In genomic region chr7:144738708-144739314, GRCh38 we compare ENCODE assay signal across 8 cellular contexts.
A peak's percentile ranks its signal among the peaks of the same experiment; 100 is the strongest.
DNase-seq lines count a peak whose midpoint lies in the region; ATAC-seq and TF ChIP-seq lines count a peak whose summit lies in the region.

No MANE protein-coding gene starts in this region.

- H3K9me3 ChIP-seq in osteoblast (ENCODE audit: low read depth, low read length), result no peaks in the 10 kb centered on the region

- no peaks in the 10 kb centered on the region for H3K27me3 ChIP-seq in osteoblast (ENCODE audit: insufficient read depth, low read length)

- H3K27ac ChIP-seq in osteoblast (ENCODE audit: low read depth, low read length), result no peak overlapping the region

- ATAC-seq in GM21360 (IDR thresholded peaks at IDR 0.05; ENCODE audit: unreplicated experiment) (peak; percentile 89), HG03457 (IDR thresholded peaks at IDR 0.05; ENCODE audit: unreplicated experiment) (peak; percentile 81)

- no peaks in the 10 kb centered on the region for H3K36me3 ChIP-seq in osteoblast (ENCODE audit: insufficient read depth, low read length)

- H3K4me1 ChIP-seq in osteoblast (ENCODE audit: insufficient read depth, low read length), result no peaks in the 10 kb centered on the region

- intact Hi-C loops in posterior cingulate gyrus (cut with DNase I), result no loop called here

- no peak overlapping the region for H2AFZ ChIP-seq in osteoblast (ENCODE audit: low read length)

- H3K4me3 ChIP-seq in epithelial cell of esophagus (ENCODE audit: low read length), result no peak overlapping the region
- H3K4me3 ChIP-seq in osteoblast (ENCODE audit: insufficient read depth, low read length), result no peak overlapping the region

- H4K20me1 ChIP-seq in osteoblast (ENCODE audit: insufficient read depth, low read length), result no peaks in the 10 kb centered on the region

- H3K79me2 ChIP-seq in osteoblast (ENCODE audit: insufficient read depth, low read length), result no peaks in the 10 kb centered on the region

- peak; percentile 16 for DNase-seq in activated gamma-delta T cell treated with Interleukin-2 at 50 U/mL for 16 hours
- DNase-seq in activated gamma-delta T cell (lab: John Stamatoyannopoulos, UW), result no peak
- peak; percentile 19 for DNase-seq in SHP77 treated with DMSO at 0.1 percent for 48 hours (lab: John Stamatoyannopoulos, UW)
- DNase-seq in epithelial cell of esophagus (ENCODE audit: low read depth), result peak; percentile 57
- peak; percentile 64 for DNase-seq in osteoblast (ENCODE audit: insufficient read length, low spot score, missing footprints)
- DNase-seq in posterior cingulate gyrus, result no peak

- no peak overlapping the region for H3K4me2 ChIP-seq in osteoblast (ENCODE audit: insufficient read depth, low read length)

- TF ChIP-seq CTCF in epithelial cell of esophagus (IDR thresholded peaks at IDR 0.05; ENCODE audit: insufficient read depth, low read depth, low read length, missing control alignments) (peak; percentile 84), osteoblast (IDR thresholded peaks at IDR 0.05; ENCODE audit: extremely low read depth, low read depth, low read length) (peak; percentile 71)

Comparison
In these comparisons a context has a peak if more than half of its experiments do, and no peak if none do; other contexts are left out.
1. DNase-seq: peak in activated gamma-delta T cell treated with Interleukin-2 at 50 U/mL for 16 hours (single experiment), SHP77 treated with DMSO at 0.1 percent for 48 hours (single experiment), epithelial cell of esophagus (single experiment) and osteoblast (single experiment); none in activated gamma-delta T cell (single experiment) and posterior cingulate gyrus (0 of 10).